In genomic region chr5:130400091-130400490, GRCh38 we compare ENCODE assay signal across 19 cellular contexts.
A peak's percentile ranks its signal among the peaks of the same experiment; 100 is the strongest.
DNase-seq lines count a peak whose midpoint lies in the region; ATAC-seq and TF ChIP-seq lines count a peak whose summit lies in the region.
"Had no signal": no experiment of that assay in that cellular context is flagged by ENCODE, and none has a peak within 500 bp of the region (broad histone marks: within the 10 kb centered on the region; RNA-seq: fewer than 3 reads in every experiment).

No MANE protein-coding gene starts in this region.

- H3K4me1 ChIP-seq in foreskin keratinocyte (peaks cover 10% of the 10 kb centered on the region), smooth muscle cell (ENCODE audit: low read depth) (no peaks in the 10 kb centered on the region)

- no peak overlapping the region for H3K27ac ChIP-seq in foreskin keratinocyte
- H3K27ac ChIP-seq in smooth muscle cell (ENCODE audit: low read depth) = no peak overlapping the region
- H3K27ac ChIP-seq: PC-9, skin epidermis had no signal

- no peaks in the 10 kb centered on the region for H4K20me1 ChIP-seq in smooth muscle cell (ENCODE audit: low read depth)

- no peaks in the 10 kb centered on the region for H3K36me3 Mint-ChIP-seq in natural killer cell
- H3K36me3 Mint-ChIP-seq: activated naive CD8-positive, alpha-beta T cell treated with anti-CD3 and anti-CD28 coated beads for 36 hours; T-cell had no signal

- H3K27me3 ChIP-seq in foreskin keratinocyte (no peaks in the 10 kb centered on the region), smooth muscle cell (ENCODE audit: low read depth) (no peaks in the 10 kb centered on the region)

- TF ChIP-seq CTCF in foreskin keratinocyte (conservative IDR thresholded peaks at IDR 0.05) (no peak), smooth muscle cell (IDR thresholded peaks at IDR 0.05; ENCODE audit: borderline replicate concordance, insufficient read depth, poor library complexity, severe bottlenecking) (no peak), omental fat pad (IDR thresholded peaks at IDR 0.05) (no peak), natural killer cell (IDR thresholded peaks at IDR 0.05) (no peak)

- H3K9ac ChIP-seq in smooth muscle cell (ENCODE audit: low read depth) = no peak overlapping the region

- H3K79me2 ChIP-seq in smooth muscle cell (ENCODE audit: low read depth) = no peaks in the 10 kb centered on the region

- H3K9me3 Mint-ChIP-seq in natural killer cell = peaks cover 0 to 3% of the 10 kb centered on the region in 2 donors
- H3K9me3 Mint-ChIP-seq: activated naive CD8-positive, alpha-beta T cell treated with anti-CD3 and anti-CD28 coated beads for 36 hours; nephron; T-cell had no signal

- H3K4me1 Mint-ChIP-seq in natural killer cell = no peaks in the 10 kb centered on the region
- H3K4me1 Mint-ChIP-seq: activated naive CD8-positive, alpha-beta T cell treated with anti-CD3 and anti-CD28 coated beads for 36 hours; nephron; T-cell had no signal

- H2AFZ ChIP-seq in smooth muscle cell (ENCODE audit: low read depth) = no peak overlapping the region
- H2AFZ ChIP-seq: PC-9 had no signal

- ATAC-seq in foreskin keratinocyte (peak; percentile 73), omental fat pad (ENCODE audit: low FRiP score) (no peak), natural killer cell (no peak), HG02798 (IDR thresholded peaks at IDR 0.05; ENCODE audit: poor library complexity, unreplicated experiment) (no peak)
- ATAC-seq: left cardiac atrium, T-cell had no signal

- peak overlapping the region; percentile 5 for H3K4me2 ChIP-seq in smooth muscle cell
- H3K4me2 ChIP-seq: PC-9 had no signal

- DNase-seq in GM04504 (ENCODE audit: low read depth) (peak; percentile 22), amniotic stem cell (lab: John Stamatoyannopoulos, UW) (peak; percentile 15), foreskin keratinocyte (peak; percentile 14 to 54), smooth muscle cell (lab: John Stamatoyannopoulos, UW; ENCODE audit: unreplicated experiment) (no peak), NCI-H146 (lab: John Stamatoyannopoulos, UW) (no peak), omental fat pad (ENCODE audit: low spot score) (no peak), natural killer cell (no peak)
- DNase-seq: activated CD4-positive, CD25-positive, alpha-beta regulatory T cell treated with anti-CD3 and anti-CD28 coated beads, Interleukin-2, amount 50 U/mL, for 72 hours; activated naive CD8-positive, alpha-beta T cell treated with anti-CD3 and anti-CD28 coated beads for 36 hours; HFFc6; left cardiac atrium; NCI-H1092 treated with DMSO at 0.1 percent for 48 hours; NCI-H446 treated with DMSO at 0.1 percent for 48 hours; PC-9; T-cell had no signal

- no peaks in the 10 kb centered on the region for H3K9me3 ChIP-seq in smooth muscle cell (replicated peaks; ENCODE audit: low read depth)

- H3K36me3 ChIP-seq in smooth muscle cell (ENCODE audit: low read depth) = no peaks in the 10 kb centered on the region

- no peaks in the 10 kb centered on the region for H3F3A ChIP-seq in smooth muscle cell (ENCODE audit: low read depth)

- H3K4me3 ChIP-seq in smooth muscle cell = no peak overlapping the region
- H3K4me3 ChIP-seq: PC-9, skin epidermis had no signal

- H3K27me3 Mint-ChIP-seq in natural killer cell (ENCODE audit: low read depth in 2 of 2) = no peaks in the 10 kb centered on the region
- H3K27me3 Mint-ChIP-seq: dendritic cell treated with granulocyte-macrophage colony-stimulating factor and Interleukin-4, amounts not matched to agents 40 ng/mL and 50 ng/mL, for 4 days; T-cell had no signal

- intact Hi-C loops in natural killer cell (cut with micrococcal nuclease) = no loop called here

- no peak overlapping the region for H3K4me3 Mint-ChIP-seq in natural killer cell
- H3K4me3 Mint-ChIP-seq: activated naive CD8-positive, alpha-beta T cell treated with anti-CD3 and anti-CD28 coated beads for 36 hours; dendritic cell treated with granulocyte-macrophage colony-stimulating factor and Interleukin-4, amounts not matched to agents 40 ng/mL and 50 ng/mL, for 4 days; HFFc6; nephron; T-cell had no signal

- no peak overlapping the region for H3K27ac Mint-ChIP-seq in natural killer cell
- H3K27ac Mint-ChIP-seq: activated naive CD8-positive, alpha-beta T cell treated with anti-CD3 and anti-CD28 coated beads for 36 hours; dendritic cell treated with granulocyte-macrophage colony-stimulating factor and Interleukin-4, amounts not matched to agents 40 ng/mL and 50 ng/mL, for 4 days; HFFc6; nephron; T-cell had no signal

Comparison
In these comparisons a context has a peak if more than half of its experiments do, and no peak if none do; other contexts are left out.
1. DNase-seq: peak in GM04504 (single experiment), amniotic stem cell (single experiment) and foreskin keratinocyte (2 of 2); none in smooth muscle cell (single experiment), NCI-H146 (single experiment), omental fat pad (single experiment) and natural killer cell (single experiment).